10 cellular contexts compared by ENCODE assay signal in genomic region chr12:52049688-52050087, GRCh38. TPM values are rescaled to one million over a fixed set of nuclear protein-coding genes. Genes with fewer than 3 reads are reported as not detected.
DNase-seq lines count a peak whose midpoint lies in the region; ATAC-seq and TF ChIP-seq lines count a peak whose summit lies in the region.
"Had no signal": no experiment of that assay in that cellular context is flagged by ENCODE, and none has a peak within 500 bp of the region (broad histone marks: within the 10 kb centered on the region; RNA-seq: fewer than 3 reads in every experiment).

No MANE protein-coding gene starts in this region.

- BruUV-seq in HCT116 (replicated peaks; lab: Mats Ljungman, UMichigan): no TSS peak

- H3K4me3 ChIP-seq in HCT116 (replicated peaks in 1 of 2; ENCODE audit: low read depth in 1 of 2, low read length in 2 of 2): no peak overlapping the region
- H3K4me3 ChIP-seq in body of pancreas: no peak overlapping the region
- H3K4me3 ChIP-seq in BE2C (ENCODE audit: low read depth, low read length): no peak overlapping the region

- H3K27ac Mint-ChIP-seq in natural killer cell treated with Interleukin-12 subunit alpha and Interleukin-12 subunit beta and Interleukin-15 and Interleukin-18, amount 100 ng/mL, for 72 hours: peak overlapping the region; percentile 37 to 69

- TF ChIP-seq CTCF in 22Rv1 (IDR thresholded peaks at IDR 0.05): no peak
- no peak for TF ChIP-seq CTCF in HCT116 (IDR thresholded peaks at IDR 0.05 in 2 of 3, conservative IDR thresholded peaks at IDR 0.05 in 1 of 3; ENCODE audit: borderline replicate concordance in 1 of 3, insufficient read depth in 1 of 3, low read depth in 2 of 3, low read length in 2 of 3)
- no peak for TF ChIP-seq CTCF in body of pancreas (IDR thresholded peaks at IDR 0.05)
- no peak for TF ChIP-seq CTCF in BE2C (IDR thresholded peaks at IDR 0.05; ENCODE audit: low read depth, low read length)

- intact Hi-C loops in HCT116 (cut with micrococcal nuclease): loop anchor here (1.0 kb wide), 1 partner anchor 20 kb away; the partner anchor contains the start of gene ATG101
- intact Hi-C loops in body of pancreas (cut with DNase I): no loop called here

- H3K9me3 ChIP-seq in HCT116 (ENCODE audit: control insufficient read depth in 1 of 2, insufficient read depth in 1 of 2, low read depth in 1 of 2, low read length in 2 of 2) (no peaks in the 10 kb centered on the region), body of pancreas (no peaks in the 10 kb centered on the region), BE2C (no peaks in the 10 kb centered on the region)

- peak overlapping the region; percentile 99 for H3K4me2 ChIP-seq in HCT116 (ENCODE audit: low read length)

- H3K36me3 Mint-ChIP-seq in natural killer cell treated with Interleukin-12 subunit alpha and Interleukin-12 subunit beta and Interleukin-15 and Interleukin-18, amount 100 ng/mL, for 72 hours: no peaks in the 10 kb centered on the region

- CTCF ChIA-PET in HCT116 (lab: Charles Lee): interaction anchor here (2.7 kb wide), 1 partner anchor 24 kb away, joined by 25 read pairs; no protein-coding TSS in a partner anchor

- WGBS in body of pancreas, 2 donors: 72 to 76% methylated on average over 5 of the region's 5 CpGs

- H3K27me3 ChIP-seq in HCT116 (ENCODE audit: insufficient read depth, low read length): no peaks in the 10 kb centered on the region
- H3K27me3 ChIP-seq in body of pancreas: no peaks in the 10 kb centered on the region
- no peaks in the 10 kb centered on the region for H3K27me3 ChIP-seq in BE2C

- H3K79me2 ChIP-seq in HCT116 (ENCODE audit: insufficient read depth, low read length): peaks cover 31% of the 10 kb centered on the region; the same call in 1 of the 2 replicates

- TF ChIP-seq POLR2A in HCT116 (IDR thresholded peaks at IDR 0.05; ENCODE audit: borderline replicate concordance, extremely low read depth, insufficient read depth, insufficient read length): no peak
- no peak for TF ChIP-seq POLR2A in body of pancreas (IDR thresholded peaks at IDR 0.05)

- peak overlapping the region; percentile 85 for H3K9ac ChIP-seq in HCT116 (ENCODE audit: low read length)

- H3K9me2 ChIP-seq in HCT116 (ENCODE audit: insufficient read depth): no peaks in the 10 kb centered on the region

- H3K36me3 ChIP-seq in HCT116 (ENCODE audit: control insufficient read depth in 1 of 2, insufficient read depth in 2 of 2, low read length in 2 of 2): no peaks in the 10 kb centered on the region
- no peaks in the 10 kb centered on the region for H3K36me3 ChIP-seq in body of pancreas (replicated peaks in 1 of 2; ENCODE audit: insufficient read depth in 1 of 2, low read depth in 2 of 2)
- H3K36me3 ChIP-seq in BE2C: peaks cover 3% of the 10 kb centered on the region

- RAD21 ChIA-PET in HCT116 (lab: Charles Lee; ENCODE audit: low non-redundant PET in 1 of 2, low total read pairs in 2 of 2, uncharacterized antibody in 2 of 2, unreplicated experiment in 2 of 2): no interaction called here

- H4K20me1 ChIP-seq in HCT116 (ENCODE audit: insufficient read depth): no peaks in the 10 kb centered on the region

- no peak for ATAC-seq in HCT116
- ATAC-seq in body of pancreas: no peak
- no peak for ATAC-seq in natural killer cell treated with Interleukin-12 subunit alpha and Interleukin-12 subunit beta and Interleukin-15 and Interleukin-18, amount 100 ng/mL, for 72 hours

- H2AFZ ChIP-seq in HCT116 (ENCODE audit: low read depth, low read length, poor library complexity, severe bottlenecking): no peak overlapping the region

- peaks cover 22 to 56% of the 10 kb centered on the region in 2 experiments for H3K4me1 ChIP-seq in HCT116 (ENCODE audit: control insufficient read depth in 1 of 2, insufficient read depth in 2 of 2, low read length in 2 of 2)
- H3K4me1 ChIP-seq in body of pancreas: peaks cover 52% of the 10 kb centered on the region
- H3K4me1 ChIP-seq in BE2C: peaks cover 6% of the 10 kb centered on the region; the same call in 1 of the 2 replicates

- TF ChIP-seq RAD21 in HCT116 (IDR thresholded peaks at IDR 0.05; ENCODE audit: low read depth): no peak

- no peaks in the 10 kb centered on the region for H3K9me3 Mint-ChIP-seq in natural killer cell treated with Interleukin-12 subunit alpha and Interleukin-12 subunit beta and Interleukin-15 and Interleukin-18, amount 100 ng/mL, for 72 hours

- DNase-seq in HCT116 (ENCODE audit: low read depth, low spot score) (no peak), body of pancreas (no peak), BE2C (no peak), DMS79 (lab: John Stamatoyannopoulos, UW) (no peak), A172 (ENCODE audit: low spot score) (no peak), Ammon's horn (ENCODE audit: low spot score) (no peak)
- DNase-seq in natural killer cell treated with Interleukin-12 subunit alpha and Interleukin-12 subunit beta and Interleukin-15 and Interleukin-18, amount 100 ng/mL, for 72 hours (ENCODE audit: low spot score): no peak
- DNase-seq: midbrain, NCI-H2081 treated with DMSO at 0.1 percent for 48 hours had no signal

- peak overlapping the region; percentile 69 for H3K4me3 Mint-ChIP-seq in natural killer cell treated with Interleukin-12 subunit alpha and Interleukin-12 subunit beta and Interleukin-15 and Interleukin-18, amount 100 ng/mL, for 72 hours

- peaks cover 28 to 48% of the 10 kb centered on the region in 2 donors for H3K4me1 Mint-ChIP-seq in natural killer cell treated with Interleukin-12 subunit alpha and Interleukin-12 subunit beta and Interleukin-15 and Interleukin-18, amount 100 ng/mL, for 72 hours (ENCODE audit: low read depth in 2 of 2)

- POLR2A ChIA-PET in HCT116 (lab: Charles Lee): no interaction called here

- H3K27ac ChIP-seq in 22Rv1 (peak overlapping the region; percentile 85), HCT116 (ENCODE audit: low read depth, low read length) (peak overlapping the region; percentile 92; the same call in 1 of the 2 replicates), body of pancreas (peak overlapping the region; percentile 97 to 100 (median 98))

- peaks cover 6 to 10% of the 10 kb centered on the region in 2 donors for H3K27me3 Mint-ChIP-seq in natural killer cell treated with Interleukin-12 subunit alpha and Interleukin-12 subunit beta and Interleukin-15 and Interleukin-18, amount 100 ng/mL, for 72 hours

TF ChIP-seq in HCT116, 20 proteins besides CTCF, POLR2A, EP300 and RAD21 (continues in another document):
- TF ChIP-seq ATF3 (IDR thresholded peaks at IDR 0.05): no peak
- no peak for TF ChIP-seq FOSL1 (IDR thresholded peaks at IDR 0.05; ENCODE audit: low read depth)
- TF ChIP-seq CEBPB (IDR thresholded peaks at IDR 0.05; ENCODE audit: low read depth): no peak
- no peak for TF ChIP-seq EZH2 (IDR thresholded peaks at IDR 0.05)
- no peak for TF ChIP-seq ZFX (IDR thresholded peaks at IDR 0.05)
- TF ChIP-seq YY1 (IDR thresholded peaks at IDR 0.05; ENCODE audit: extremely low read depth, insufficient replicate concordance, low read depth, low read length): no peak
- TF ChIP-seq EZH2phosphoT487 (IDR thresholded peaks at IDR 0.05; ENCODE audit: borderline replicate concordance): no peak
- TF ChIP-seq CBX3 (IDR thresholded peaks at IDR 0.05; ENCODE audit: low read depth): no peak
- no peak for TF ChIP-seq POLR2AphosphoS5 (IDR thresholded peaks at IDR 0.05; ENCODE audit: low read depth, low read length)
- no peak for TF ChIP-seq ZNF274 (IDR thresholded peaks at IDR 0.05; ENCODE audit: low read depth, low read length)

RNA-seq across cellular contexts. Expression of gene NR4A1, which starts 1.6 kb away (rescaled TPM):
- total RNA-seq in HCT116 (2021; ENCODE audit: unreplicated experiment): 35.3 TPM
- polyA plus RNA-seq in HCT116 (2012): 117 and 343 TPM in 2 replicates
- total RNA-seq in body of pancreas: 100 to 1,000 TPM in 1 of 2 donors, 10 to 100 TPM in 1; 36.6 to 253 TPM
- 1 to 10 TPM; 3.0 to 4.0 TPM for total RNA-seq in natural killer cell treated with Interleukin-12 subunit alpha and Interleukin-12 subunit beta and Interleukin-15 and Interleukin-18, amount 100 ng/mL, for 72 hours
- polyA plus RNA-seq in BE2C (2012; ENCODE audit: insufficient read depth, insufficient read length, low read depth): 69.7 TPM
- 1.5 and 3.3 TPM in 2 replicates for total RNA-seq in A172 (2014; rRNA removed; shearing (Covaris generic))

RNA-seq across cellular contexts. Expression of gene ATG101, which starts 20.1 kb away (rescaled TPM):
- total RNA-seq in HCT116 (2021; ENCODE audit: unreplicated experiment) (49.2 TPM), body of pancreas (10 to 100 TPM; 25.7 to 25.9 TPM)
- 69.2 and 101 TPM in 2 replicates for polyA plus RNA-seq in HCT116 (2012)
- total RNA-seq in natural killer cell treated with Interleukin-12 subunit alpha and Interleukin-12 subunit beta and Interleukin-15 and Interleukin-18, amount 100 ng/mL, for 72 hours: 10 to 100 TPM; 43.1 to 55.1 TPM
- 337 TPM for polyA plus RNA-seq in BE2C (2012; ENCODE audit: insufficient read depth, insufficient read length, low read depth)
- 70.3 and 74.7 TPM in 2 replicates for total RNA-seq in A172 (2014; rRNA removed; shearing (Covaris generic))

RNA-seq across cellular contexts. Expression of gene SMIM41, which starts 29.8 kb away (rescaled TPM):
- not detected for total RNA-seq in HCT116 (2021; ENCODE audit: unreplicated experiment)
- polyA plus RNA-seq in HCT116 (2012): not detected in 2 replicates
- under 1 TPM; 0.26 to 0.66 TPM for total RNA-seq in body of pancreas
- total RNA-seq in natural killer cell treated with Interleukin-12 subunit alpha and Interleukin-12 subunit beta and Interleukin-15 and Interleukin-18, amount 100 ng/mL, for 72 hours: not detected
- polyA plus RNA-seq in BE2C (2012; ENCODE audit: insufficient read depth, insufficient read length, low read depth): not detected
- total RNA-seq in A172 (2014; rRNA removed; shearing (Covaris generic)): not detected in 2 replicates

RNA-seq across cellular contexts. Expression of gene TAMALIN, which starts 42.9 kb away (rescaled TPM):
- 1.1 TPM for total RNA-seq in HCT116 (2021; ENCODE audit: unreplicated experiment)
- 0.33 and 0.36 TPM in 2 replicates for polyA plus RNA-seq in HCT116 (2012)
- total RNA-seq in body of pancreas: 10 to 100 TPM in 1 of 2 donors, 1 to 10 TPM in 1; 7.0 to 19.4 TPM
- total RNA-seq in natural killer cell treated with Interleukin-12 subunit alpha and Interleukin-12 subunit beta and Interleukin-15 and Interleukin-18, amount 100 ng/mL, for 72 hours: 1 to 10 TPM; 5.4 to 5.6 TPM
- polyA plus RNA-seq in BE2C (2012; ENCODE audit: insufficient read depth, insufficient read length, low read depth): 37.0 TPM
- total RNA-seq in A172 (2014; rRNA removed; shearing (Covaris generic)): 2.3 and 3.3 TPM in 2 replicates
